ENCODE assay signal across 11 cellular contexts in the genomic region with DNA sequence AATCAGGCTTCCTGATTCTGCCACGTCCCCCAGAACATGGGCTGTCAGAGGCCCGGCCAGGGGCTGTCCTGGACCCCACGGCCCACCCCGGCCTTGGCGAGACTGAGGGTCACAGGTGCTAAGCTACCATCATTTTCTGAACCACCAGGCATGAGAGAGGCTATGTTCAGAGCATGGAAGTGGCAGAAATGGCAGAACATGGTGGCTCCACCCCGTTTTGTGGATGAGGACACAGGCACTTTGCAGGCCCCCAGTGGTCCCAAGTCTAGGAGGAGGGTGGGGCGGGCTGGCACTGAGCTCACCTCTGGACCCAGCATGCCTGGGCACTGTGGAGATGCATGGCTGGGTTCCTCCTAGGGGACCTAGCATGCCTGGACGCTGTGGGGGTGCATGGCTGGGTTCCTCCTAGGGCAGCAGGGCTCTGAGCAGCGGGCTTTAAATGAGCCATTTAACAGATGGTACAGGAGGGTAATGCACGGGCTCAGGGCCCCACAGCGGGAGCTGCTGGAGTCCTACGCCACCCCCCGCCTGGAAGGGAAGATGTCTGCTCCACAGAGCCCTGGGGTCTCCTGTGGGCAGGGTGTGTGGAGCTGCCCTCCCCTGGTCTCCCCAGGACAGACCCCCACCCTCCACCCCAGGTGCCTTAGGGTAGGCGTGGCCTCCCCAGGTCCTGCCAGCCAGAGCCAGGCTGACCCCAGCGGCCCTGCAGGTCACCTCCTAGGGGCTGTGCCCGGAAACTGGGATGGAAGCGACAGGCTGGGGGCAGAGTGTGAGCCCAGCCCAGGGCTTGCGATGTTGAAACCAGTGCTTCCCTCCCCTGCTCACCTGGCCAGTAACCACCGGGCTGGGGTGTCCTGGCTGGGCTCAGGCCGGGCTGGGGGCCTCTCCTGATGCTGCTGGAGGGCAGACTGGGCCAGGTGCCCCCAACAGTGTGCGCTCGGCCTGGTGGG. TPM values are rescaled to one million over a fixed set of nuclear protein-coding genes. Genes with fewer than 3 reads are reported as not detected.
DNase-seq lines count a peak whose midpoint lies in the region; ATAC-seq and TF ChIP-seq lines count a peak whose summit lies in the region.
"Had no signal": no experiment of that assay in that cellular context is flagged by ENCODE, and none has a peak within 500 bp of the region (broad histone marks: within the 10 kb centered on the region; RNA-seq: fewer than 3 reads in every experiment).

No MANE protein-coding gene starts in this region.

- TF ChIP-seq CTCF in activated B cell treated with CpG ODN at 0.5 μM for 24 hours (IDR thresholded peaks at IDR 0.05) (no peak), lower lobe of right lung (IDR thresholded peaks at IDR 0.05) (no peak)

- TF ChIP-seq POLR2A in erythroblast (IDR thresholded peaks at IDR 0.05; ENCODE audit: low read length) = no peak

- POLR2A ChIA-PET in activated B cell treated with CpG ODN at 0.5 μM for 24 hours (lab: Charles Lee) = no interaction called here

- no peaks in the 10 kb centered on the region for H3K36me3 ChIP-seq in lower lobe of right lung
- H3K36me3 ChIP-seq: cardiac muscle cell had no signal

- H3K27me3 Mint-ChIP-seq in stimulated activated naive CD8-positive, alpha-beta T cell treated with anti-CD3 and anti-CD28 coated beads, Interleukin-15, amount 100 ng/mL, for 72 hours = peaks cover 31% of the 10 kb centered on the region
- peaks cover 4% of the 10 kb centered on the region for H3K27me3 Mint-ChIP-seq in activated B cell treated with CpG ODN at 0.5 μM for 24 hours

- DNase-seq in stimulated activated naive CD8-positive, alpha-beta T cell treated with anti-CD3 and anti-CD28 coated beads, Interleukin-15, amount 100 ng/mL, for 72 hours = no peak
- DNase-seq in stimulated activated naive CD8-positive, alpha-beta T cell treated with anti-CD3 and anti-CD28 coated beads, Interleukin-15, Interleukin-2, amounts not matched to agents 100 U/mL and 50 U/mL, for 24 hours = no peak
- DNase-seq in activated B cell treated with CpG ODN at 0.5 μM for 24 hours = peak; percentile 12
- no peak for DNase-seq in lower lobe of right lung
- DNase-seq in ureter (ENCODE audit: low spot score) = peak; percentile 39
- DNase-seq in occipital lobe (lab: John Stamatoyannopoulos, UW) = no peak
- no peak for DNase-seq in erythroblast (lab: John Stamatoyannopoulos, UW)
- DNase-seq in SIG-M5 treated with dmso at 0.1 percent for 504 hours (lab: John Stamatoyannopoulos, UW; ENCODE audit: unreplicated experiment) = no peak
- DNase-seq: naive thymus-derived CD8-positive, alpha-beta T cell had no signal

- H3K4me1 Mint-ChIP-seq in stimulated activated naive CD8-positive, alpha-beta T cell treated with anti-CD3 and anti-CD28 coated beads, Interleukin-15, amount 100 ng/mL, for 72 hours = peaks cover 18% of the 10 kb centered on the region
- H3K4me1 Mint-ChIP-seq in activated B cell treated with CpG ODN at 0.5 μM for 24 hours = peaks cover 5% of the 10 kb centered on the region

- CTCF ChIA-PET in activated B cell treated with CpG ODN at 0.5 μM for 24 hours (lab: Charles Lee) = no interaction called here

- H3K27ac Mint-ChIP-seq in stimulated activated naive CD8-positive, alpha-beta T cell treated with anti-CD3 and anti-CD28 coated beads, Interleukin-15, amount 100 ng/mL, for 72 hours = no peak overlapping the region
- no peak overlapping the region for H3K27ac Mint-ChIP-seq in activated B cell treated with CpG ODN at 0.5 μM for 24 hours

- intact Hi-C loops in activated B cell treated with CpG ODN at 0.5 μM for 24 hours (cut with micrococcal nuclease) = no loop called here
- intact Hi-C loops in lower lobe of right lung (cut with DNase I) = no loop called here

- no peaks in the 10 kb centered on the region for H3K4me1 ChIP-seq in lower lobe of right lung

- peaks cover 10 to 12% of the 10 kb centered on the region in 2 donors for H3K9me3 Mint-ChIP-seq in stimulated activated naive CD8-positive, alpha-beta T cell treated with anti-CD3 and anti-CD28 coated beads, Interleukin-15, amount 100 ng/mL, for 72 hours
- H3K9me3 Mint-ChIP-seq in activated B cell treated with CpG ODN at 0.5 μM for 24 hours = no peaks in the 10 kb centered on the region

- ATAC-seq in stimulated activated naive CD8-positive, alpha-beta T cell treated with anti-CD3 and anti-CD28 coated beads, Interleukin-15, amount 100 ng/mL, for 72 hours = peak; percentile 29
- ATAC-seq in stimulated activated naive CD8-positive, alpha-beta T cell treated with anti-CD3 and anti-CD28 coated beads, Interleukin-15, Interleukin-2, amounts not matched to agents 100 U/mL and 50 U/mL, for 24 hours = no peak
- peak; percentile 14 for ATAC-seq in activated B cell treated with CpG ODN at 0.5 μM for 24 hours (ENCODE audit: low read depth)
- ATAC-seq in lower lobe of right lung = peak; percentile 11 to 15

- no peaks in the 10 kb centered on the region for H3K36me3 Mint-ChIP-seq in activated B cell treated with CpG ODN at 0.5 μM for 24 hours (ENCODE audit: low read depth)

- no peak overlapping the region for H3K4me3 ChIP-seq in lower lobe of right lung
- H3K4me3 ChIP-seq: cardiac muscle cell had no signal

- peaks cover 10% of the 10 kb centered on the region for H3K27me3 ChIP-seq in lower lobe of right lung (ENCODE audit: low read depth)
- H3K27me3 ChIP-seq: cardiac muscle cell had no signal

- no peaks in the 10 kb centered on the region for H3K9me3 ChIP-seq in lower lobe of right lung

- no peak overlapping the region for H3K4me3 Mint-ChIP-seq in stimulated activated naive CD8-positive, alpha-beta T cell treated with anti-CD3 and anti-CD28 coated beads, Interleukin-15, amount 100 ng/mL, for 72 hours
- no peak overlapping the region for H3K4me3 Mint-ChIP-seq in activated B cell treated with CpG ODN at 0.5 μM for 24 hours

- H3K27ac ChIP-seq in lower lobe of right lung = no peak overlapping the region
- H3K27ac ChIP-seq: C4-2B, cardiac muscle cell had no signal

RNA-seq across cellular contexts. Expression of gene MUC5AC, which starts 6.1 kb away (rescaled TPM):
- total RNA-seq in activated B cell treated with CpG ODN at 0.5 μM for 24 hours (not detected in 2 replicates), lower lobe of right lung (0.35 TPM), ureter (not detected), occipital lobe (not detected)
- total RNA-seq: cardiac muscle cell; naive thymus-derived CD8-positive, alpha-beta T cell had no signal

Comparison
In these comparisons a context has a peak if more than half of its experiments do, and no peak if none do; other contexts are left out.
1. DNase-seq: peak in activated B cell treated with CpG ODN at 0.5 μM for 24 hours (single experiment) and ureter (single experiment); none in stimulated activated naive CD8-positive, alpha-beta T cell treated with anti-CD3 and anti-CD28 coated beads, Interleukin-15, amount 100 ng/mL, for 72 hours (0 of 2), stimulated activated naive CD8-positive, alpha-beta T cell treated with anti-CD3 and anti-CD28 coated beads, Interleukin-15, Interleukin-2, amounts not matched to agents 100 U/mL and 50 U/mL, for 24 hours (single experiment), lower lobe of right lung (single experiment), occipital lobe (single experiment), erythroblast (0 of 2) and SIG-M5 treated with dmso at 0.1 percent for 504 hours (single experiment).